ENCODE assay signal across 19 cellular contexts in genomic region chr7:29254663-29255062, GRCh38.
DNase-seq lines count a peak whose midpoint lies in the region; ATAC-seq, FAIRE-seq and TF ChIP-seq lines count a peak whose summit lies in the region.
"Had no signal": no experiment of that assay in that cellular context is flagged by ENCODE, and none has a peak within 500 bp of the region (broad histone marks: within the 10 kb centered on the region; RNA-seq: fewer than 3 reads in every experiment).

No MANE protein-coding gene starts in this region.

- WGBS in heart right ventricle, 2 donors: 69 to 75% methylated on average over 4 of the region's 4 CpGs
- WGBS in small intestine, 3 donors: 87% methylated on average over 4 of the region's 4 CpGs

- intact Hi-C loops in heart right ventricle (cut with DNase I): no loop called here

- peak; percentile 34 to 79 (median 46) for ATAC-seq in heart right ventricle

- no peaks in the 10 kb centered on the region for H3K9me3 ChIP-seq in heart right ventricle
- no peaks in the 10 kb centered on the region for H3K9me3 ChIP-seq in small intestine (ENCODE audit: control insufficient read depth, low read depth)
- H3K9me3 ChIP-seq: A549, Peyer's patch had no signal

- H3K4me1 ChIP-seq in heart right ventricle: peaks cover 0 to 48% (median 23%) of the 10 kb centered on the region in 9 donors
- peaks cover 6 to 13% of the 10 kb centered on the region in 2 donors for H3K4me1 ChIP-seq in small intestine (ENCODE audit: control insufficient read depth in 2 of 2, insufficient read depth in 1 of 2, low read depth in 1 of 2, low read length in 1 of 2)
- H3K4me1 ChIP-seq: A549 had no signal

- H3K27ac ChIP-seq in heart right ventricle (peak overlapping the region in 3 of 10 donors; percentile 21 to 35 (median 24)), small intestine (ENCODE audit: low read depth in 1 of 2, low read length in 1 of 2) (no peak overlapping the region)
- H3K27ac ChIP-seq: A549 had no signal

- H3K27me3 ChIP-seq in heart right ventricle (no peaks in the 10 kb centered on the region), small intestine (ENCODE audit: control insufficient read depth in 2 of 2, insufficient read depth in 2 of 2, low read length in 2 of 2) (no peaks in the 10 kb centered on the region)
- H3K27me3 ChIP-seq: Peyer's patch had no signal

- H3K4me3 ChIP-seq in heart right ventricle: no peak overlapping the region
- H3K4me3 ChIP-seq in small intestine (ENCODE audit: low read depth in 1 of 2, low read length in 2 of 2): no peak overlapping the region
- H3K4me3 ChIP-seq: A549, Peyer's patch had no signal

- no peak for FAIRE-seq in small intestine (lab: Jason Lieb, UNC)
- FAIRE-seq: A549 had no signal

- DNase-seq in SIG-M5 treated with dmso at 0.1 percent for 504 hours (lab: John Stamatoyannopoulos, UW; ENCODE audit: unreplicated experiment): peak; percentile 5
- no peak for DNase-seq in SIG-M5 (lab: John Stamatoyannopoulos, UW)
- peak; percentile 66 for DNase-seq in SK-N-DZ (ENCODE audit: low spot score)
- DNase-seq in heart right ventricle: no peak
- DNase-seq in small intestine: peak; percentile 27
- no peak for DNase-seq in NCI-H1048 (lab: John Stamatoyannopoulos, UW)
- DNase-seq in 8988T: no peak
- DNase-seq in NCI-H1694 (lab: John Stamatoyannopoulos, UW): no peak
- DNase-seq: activated naive CD8-positive, alpha-beta T cell treated with anti-CD3 and anti-CD28 coated beads, Interleukin-2, amount 10 ng/mL, durations not matched to agents 7 days and 5 days; CD4-positive, alpha-beta T cell; head of caudate nucleus; left cardiac atrium; naive B cell; NCI-H2029; NCI-H524; Peyer's patch; substantia nigra; T-helper 1 cell had no signal

- H3K36me3 ChIP-seq in heart right ventricle (no peaks in the 10 kb centered on the region), small intestine (ENCODE audit: control insufficient read depth in 2 of 2, insufficient read depth in 2 of 2, low read length in 2 of 2) (peaks cover 0 to 3% of the 10 kb centered on the region in 2 donors)
- H3K36me3 ChIP-seq: Peyer's patch had no signal

- TF ChIP-seq CTCF in heart right ventricle (IDR thresholded peaks at IDR 0.05): no peak

Comparison
In these comparisons a context has a peak if more than half of its experiments do, and no peak if none do; other contexts are left out.
1. DNase-seq: peak in SIG-M5 treated with dmso at 0.1 percent for 504 hours (single experiment), SK-N-DZ (single experiment) and small intestine (single experiment); none in SIG-M5 (single experiment), heart right ventricle (0 of 2), NCI-H1048 (single experiment), 8988T (single experiment) and NCI-H1694 (single experiment).